ENCODE assay signal across 8 cellular contexts in the genomic region with DNA sequence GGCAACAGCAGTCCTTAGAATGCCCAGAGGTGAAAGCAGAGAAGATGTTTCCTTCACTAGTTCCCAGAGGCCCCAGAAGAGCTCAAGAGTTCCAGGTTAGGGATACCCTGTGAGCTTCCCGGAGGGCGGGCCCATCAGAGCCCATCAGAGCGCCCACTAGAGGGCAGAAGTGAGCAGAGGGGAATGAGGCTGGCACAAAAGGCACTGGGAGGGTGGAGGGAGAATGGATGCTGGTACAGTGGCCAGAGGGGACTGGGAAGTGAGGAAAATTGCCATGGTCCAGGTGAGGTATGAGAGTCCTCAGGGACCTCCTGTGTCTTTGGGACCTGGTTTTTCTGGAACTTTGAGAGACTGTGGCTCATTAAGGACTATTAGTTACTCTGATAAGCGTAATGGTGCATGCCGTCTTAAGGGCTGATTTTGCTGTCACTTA. TPM values are rescaled to one million over a fixed set of nuclear protein-coding genes. Genes with fewer than 3 reads are reported as not detected.
DNase-seq lines count a peak whose midpoint lies in the region; ATAC-seq and TF ChIP-seq lines count a peak whose summit lies in the region.

No MANE protein-coding gene starts in this region.

- BruUV-seq in OCI-LY7 (replicated peaks; lab: Mats Ljungman, UMichigan), result no TSS peak

- no peak overlapping the region for H3K27ac ChIP-seq in OCI-LY7 (ENCODE audit: low read depth, low read length, poor library complexity, severe bottlenecking)

- no peak for ATAC-seq in HG02970 (IDR thresholded peaks at IDR 0.05; ENCODE audit: low FRiP score, unreplicated experiment)
- ATAC-seq in HG03175 (IDR thresholded peaks at IDR 0.05; ENCODE audit: unreplicated experiment), result no peak

- H3K4me3 Mint-ChIP-seq in CD14-positive monocyte, result no peak overlapping the region

- H3K9me3 Mint-ChIP-seq in CD14-positive monocyte, result peaks cover 0 to 11% (median 1%) of the 10 kb centered on the region in 7 donors

- no peak overlapping the region for H2AFZ ChIP-seq in OCI-LY7 (ENCODE audit: low read length)

- H3K4me1 ChIP-seq in OCI-LY7 (ENCODE audit: insufficient read depth, low read length, poor library complexity, severe bottlenecking), result no peaks in the 10 kb centered on the region

- POLR2A ChIA-PET in OCI-LY7 (lab: Charles Lee), result interaction anchor here (0.6 kb wide), 1 partner anchor 140 kb away, joined by 4 read pairs; no protein-coding TSS in a partner anchor

- H3K27me3 Mint-ChIP-seq in CD14-positive monocyte (ENCODE audit: low read depth in 3 of 3), result peaks cover 11 to 29% (median 24%) of the 10 kb centered on the region in 3 donors

- H3K4me1 Mint-ChIP-seq in CD14-positive monocyte, result peaks cover 7% of the 10 kb centered on the region

- H3K36me3 ChIP-seq in OCI-LY7 (ENCODE audit: insufficient read depth, low read length), result no peaks in the 10 kb centered on the region

- DNase-seq in CD14-positive monocyte (ENCODE audit: low spot score), result peak; percentile 49
- peak; percentile 65 for DNase-seq in GM20000 (ENCODE audit: low spot score)
- DNase-seq in OCI-LY7 (ENCODE audit: low spot score), result peak; percentile 42
- DNase-seq in activated T-helper 1 cell treated with anti-CD3 and anti-CD28 coated beads, Interleukin-2, amount 50 U/mL, for 16 hours (ENCODE audit: low read depth in 1 of 2, low spot score in 1 of 2), result peak; percentile 7 to 15
- peak; percentile 90 for DNase-seq in iPS-NIHi7 (ENCODE audit: extremely low spot score)
- peak; percentile 83 for DNase-seq in stimulated activated CD8-positive, alpha-beta memory T cell treated with anti-CD3 and anti-CD28 coated beads, Interleukin-4, amount 100 ng/mL, for 48 hours

- H3K9me3 ChIP-seq in OCI-LY7 (ENCODE audit: low read length), result no peaks in the 10 kb centered on the region

- no peaks in the 10 kb centered on the region for H3K36me3 Mint-ChIP-seq in CD14-positive monocyte

- intact Hi-C loops in CD14-positive monocyte (cut with micrococcal nuclease), result loop anchor here in 1 of 2 donors (2.0 kb wide), 1 partner anchor 456 kb away; no protein-coding TSS in a partner anchor
- intact Hi-C loops in OCI-LY7 (cut with micrococcal nuclease; ENCODE audit: unreplicated experiment), result loop anchor here (5.0 kb wide), 2 partner anchors 78 to 458 kb away; a partner anchor contains a TSS

- no peaks in the 10 kb centered on the region for H3K79me2 ChIP-seq in OCI-LY7 (ENCODE audit: insufficient read depth, low read depth, low read length)

- CTCF ChIA-PET in OCI-LY7 (lab: Charles Lee; ENCODE audit: unreplicated experiment), result interaction anchor here (0.6 to 1.2 kb wide), 2 partner anchors 12 to 149 kb away, joined by 3 to 4 read pairs; no protein-coding TSS in a partner anchor

- TF ChIP-seq CTCF in CD14-positive monocyte (IDR thresholded peaks at IDR 0.05), result peak; percentile 91
- peak; percentile 74 for TF ChIP-seq CTCF in GM20000 (IDR thresholded peaks at IDR 0.05; ENCODE audit: extremely low read depth, missing control alignments)
- peak; percentile 91 for TF ChIP-seq CTCF in OCI-LY7 (conservative IDR thresholded peaks at IDR 0.05; ENCODE audit: low read length)

- no peak overlapping the region for H3K4me2 ChIP-seq in OCI-LY7 (ENCODE audit: low read length)

- H3K4me3 ChIP-seq in OCI-LY7 (ENCODE audit: low read depth, low read length, poor library complexity, severe bottlenecking), result no peak overlapping the region

- H3K27ac Mint-ChIP-seq in CD14-positive monocyte, result no peak overlapping the region

- H3K9me2 ChIP-seq in OCI-LY7 (ENCODE audit: insufficient read depth, low read length), result no peaks in the 10 kb centered on the region

- H4K20me1 ChIP-seq in OCI-LY7 (ENCODE audit: insufficient read depth, low read length), result no peaks in the 10 kb centered on the region

RNA-seq across cellular contexts. Expression of a gene that starts 57.3 kb away (rescaled TPM):
- under 1 TPM; 0.31 to 0.39 TPM for polyA plus RNA-seq in CD14-positive monocyte
- not detected in 2 replicates for total RNA-seq in OCI-LY7 (2014; rRNA removed; shearing (Covaris generic))
- total RNA-seq in OCI-LY7 (2022), result not detected in 2 replicates

Comparison
In these comparisons a context has a peak if more than half of its experiments do, and no peak if none do; other contexts are left out.
1. DNase-seq: peak in every context shown above with its lines; median percentile 90 in iPS-NIHi7; 83 in stimulated activated CD8-positive, alpha-beta memory T cell treated with anti-CD3 and anti-CD28 coated beads, Interleukin-4, amount 100 ng/mL, for 48 hours; 65 in GM20000; 49 in CD14-positive monocyte; 42 in OCI-LY7; 11 in activated T-helper 1 cell treated with anti-CD3 and anti-CD28 coated beads, Interleukin-2, amount 50 U/mL, for 16 hours.